Comparison of ENCODE assay signal across 3 cellular contexts in the genomic region with DNA sequence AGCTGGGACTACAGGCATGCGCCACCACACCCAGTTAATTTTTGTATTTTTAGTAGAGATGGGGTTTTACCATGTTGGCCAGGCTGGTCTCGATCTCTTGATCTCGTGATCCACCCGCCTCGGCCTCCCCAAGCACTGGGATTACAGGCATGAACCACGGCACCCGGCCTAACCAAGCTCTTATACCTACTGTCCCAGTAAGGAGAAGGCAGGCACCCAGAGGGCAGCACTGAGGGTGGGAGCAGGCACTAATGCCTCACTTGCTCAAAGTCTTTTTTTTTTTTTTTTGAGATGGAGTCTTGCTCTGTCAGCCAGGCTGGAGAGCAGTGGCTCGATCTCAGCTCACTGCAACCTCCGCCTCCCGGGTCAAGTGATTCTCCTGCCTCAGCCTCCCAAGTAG. TPM values are rescaled to one million over a fixed set of nuclear protein-coding genes. Genes with fewer than 3 reads are reported as not detected.
"Had no signal": no experiment of that assay in that cellular context is flagged by ENCODE, and none has a peak within 500 bp of the region (broad histone marks: within the 10 kb centered on the region; RNA-seq: fewer than 3 reads in every experiment).

No MANE protein-coding gene starts in this region.

RNA-seq across cellular contexts. Expression of a gene that starts 6.0 kb away (rescaled TPM):
- total RNA-seq: activated CD8-positive, alpha-beta T cell treated with anti-CD3 and anti-CD28 coated beads, Interleukin-2, amount 10 ng/mL, durations not matched to agents 7 days and 5 days; activated naive CD8-positive, alpha-beta T cell treated with anti-CD3 and anti-CD28 coated beads, Interleukin-2, amount 10 ng/mL, durations not matched to agents 7 days and 5 days; T-helper 1 cell treated with Interleukin-12 subunit alpha and Interleukin-12 subunit beta and Interleukin-4 antibody, amounts not matched to agents 30 ng/mL and 1 ng/mL, for 36 hours had no signal
